In the genomic region with DNA sequence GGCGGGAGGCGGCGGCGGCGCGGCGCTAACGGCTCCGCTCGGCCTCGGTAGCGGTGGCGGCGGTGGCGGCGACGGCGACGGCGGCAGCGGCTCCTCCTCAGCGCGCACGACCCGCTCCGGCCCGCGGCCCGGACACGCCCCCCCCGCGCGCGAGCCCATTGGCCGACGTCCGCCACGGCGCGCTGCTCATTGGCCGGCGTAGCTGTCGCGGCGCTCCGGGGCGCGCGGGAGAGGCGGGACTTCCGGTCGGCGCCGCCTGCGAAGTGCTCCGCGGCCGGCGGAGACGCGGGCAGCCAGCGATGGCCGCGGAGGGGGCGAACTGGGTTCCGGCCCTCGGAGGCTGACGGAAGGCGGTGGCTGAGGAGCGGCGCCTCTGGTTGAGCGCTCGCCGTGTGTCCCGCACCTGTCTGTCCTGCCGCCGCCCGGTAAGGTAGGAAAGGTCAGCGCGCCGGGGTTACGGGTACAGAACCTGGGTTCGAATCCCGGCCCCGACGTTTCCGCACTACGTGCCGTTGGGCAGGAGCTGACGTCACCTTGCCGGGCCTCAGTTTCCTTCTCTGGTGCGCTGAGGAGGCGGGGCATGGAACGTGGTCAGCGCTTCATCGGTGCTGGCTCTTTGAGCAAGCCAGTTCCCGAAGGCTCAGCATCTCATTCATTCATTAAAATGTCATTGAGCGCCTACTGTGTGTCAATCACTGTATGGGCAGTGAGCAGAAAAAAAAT, we compare ENCODE assay signal across 1 cellular context.
TF ChIP-seq lines count a peak whose summit lies in the region.

A gene (minus strand): TSS at position 108 of the 723 bp plus-strand sequence. CDS start 13,826 bp downstream, outside the sequence.

TF ChIP-seq in GM12878, 131 proteins besides CTCF, POLR2A, EP300 and RAD21 (continued from another document and continues in another):
- TF ChIP-seq, protein P1, sequence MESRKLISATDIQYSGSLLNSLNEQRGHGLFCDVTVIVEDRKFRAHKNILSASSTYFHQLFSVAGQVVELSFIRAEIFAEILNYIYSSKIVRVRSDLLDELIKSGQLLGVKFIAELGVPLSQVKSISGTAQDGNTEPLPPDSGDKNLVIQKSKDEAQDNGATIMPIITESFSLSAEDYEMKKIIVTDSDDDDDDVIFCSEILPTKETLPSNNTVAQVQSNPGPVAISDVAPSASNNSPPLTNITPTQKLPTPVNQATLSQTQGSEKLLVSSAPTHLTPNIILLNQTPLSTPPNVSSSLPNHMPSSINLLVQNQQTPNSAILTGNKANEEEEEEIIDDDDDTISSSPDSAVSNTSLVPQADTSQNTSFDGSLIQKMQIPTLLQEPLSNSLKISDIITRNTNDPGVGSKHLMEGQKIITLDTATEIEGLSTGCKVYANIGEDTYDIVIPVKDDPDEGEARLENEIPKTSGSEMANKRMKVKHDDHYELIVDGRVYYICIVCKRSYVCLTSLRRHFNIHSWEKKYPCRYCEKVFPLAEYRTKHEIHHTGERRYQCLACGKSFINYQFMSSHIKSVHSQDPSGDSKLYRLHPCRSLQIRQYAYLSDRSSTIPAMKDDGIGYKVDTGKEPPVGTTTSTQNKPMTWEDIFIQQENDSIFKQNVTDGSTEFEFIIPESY (IDR thresholded peaks at IDR 0.05), result no peak
- TF ChIP-seq, protein P2, sequence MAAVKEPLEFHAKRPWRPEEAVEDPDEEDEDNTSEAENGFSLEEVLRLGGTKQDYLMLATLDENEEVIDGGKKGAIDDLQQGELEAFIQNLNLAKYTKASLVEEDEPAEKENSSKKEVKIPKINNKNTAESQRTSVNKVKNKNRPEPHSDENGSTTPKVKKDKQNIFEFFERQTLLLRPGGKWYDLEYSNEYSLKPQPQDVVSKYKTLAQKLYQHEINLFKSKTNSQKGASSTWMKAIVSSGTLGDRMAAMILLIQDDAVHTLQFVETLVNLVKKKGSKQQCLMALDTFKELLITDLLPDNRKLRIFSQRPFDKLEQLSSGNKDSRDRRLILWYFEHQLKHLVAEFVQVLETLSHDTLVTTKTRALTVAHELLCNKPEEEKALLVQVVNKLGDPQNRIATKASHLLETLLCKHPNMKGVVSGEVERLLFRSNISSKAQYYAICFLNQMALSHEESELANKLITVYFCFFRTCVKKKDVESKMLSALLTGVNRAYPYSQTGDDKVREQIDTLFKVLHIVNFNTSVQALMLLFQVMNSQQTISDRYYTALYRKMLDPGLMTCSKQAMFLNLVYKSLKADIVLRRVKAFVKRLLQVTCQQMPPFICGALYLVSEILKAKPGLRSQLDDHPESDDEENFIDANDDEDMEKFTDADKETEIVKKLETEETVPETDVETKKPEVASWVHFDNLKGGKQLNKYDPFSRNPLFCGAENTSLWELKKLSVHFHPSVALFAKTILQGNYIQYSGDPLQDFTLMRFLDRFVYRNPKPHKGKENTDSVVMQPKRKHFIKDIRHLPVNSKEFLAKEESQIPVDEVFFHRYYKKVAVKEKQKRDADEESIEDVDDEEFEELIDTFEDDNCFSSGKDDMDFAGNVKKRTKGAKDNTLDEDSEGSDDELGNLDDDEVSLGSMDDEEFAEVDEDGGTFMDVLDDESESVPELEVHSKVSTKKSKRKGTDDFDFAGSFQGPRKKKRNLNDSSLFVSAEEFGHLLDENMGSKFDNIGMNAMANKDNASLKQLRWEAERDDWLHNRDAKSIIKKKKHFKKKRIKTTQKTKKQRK (IDR thresholded peaks at IDR 0.05; ENCODE audit: low read depth, low read length), result no peak; the same call in 1 of the 2 replicates
- TF ChIP-seq IKZF1 (conservative IDR thresholded peaks at IDR 0.05) (peak; percentile 82), ZNF274 (IDR thresholded peaks at IDR 0.05; ENCODE audit: insufficient read depth, insufficient read length) (no peak), LARP7 (IDR thresholded peaks at IDR 0.05) (peak; percentile 97), KDM1A (IDR thresholded peaks at IDR 0.05; ENCODE audit: borderline replicate concordance) (no peak), HDAC2 (IDR thresholded peaks at IDR 0.05) (no peak), RUNX3 (IDR thresholded peaks at IDR 0.05; ENCODE audit: low read length) (no peak), SRF (IDR thresholded peaks at IDR 0.05; ENCODE audit: low read depth in 2 of 2, low read length in 2 of 2) (no peak), CBX5 (IDR thresholded peaks at IDR 0.05; ENCODE audit: low read depth) (no peak), ZNF24 (IDR thresholded peaks at IDR 0.05) (no peak), TARDBP (IDR thresholded peaks at IDR 0.05; ENCODE audit: borderline replicate concordance) (no peak), RCOR1 (conservative IDR thresholded peaks at IDR 0.05; ENCODE audit: low read depth, low read length) (0 out of 2 replicates have a peak, but pooled peaks have one; percentile 21), EED (IDR thresholded peaks at IDR 0.05; ENCODE audit: low read depth) (no peak), ESRRA (IDR thresholded peaks at IDR 0.05; ENCODE audit: low read length) (no peak), SMAD1 (IDR thresholded peaks at IDR 0.05; ENCODE audit: low read depth, partially characterized antibody) (no peak), ZNF622 (IDR thresholded peaks at IDR 0.05) (no peak), RELA (IDR thresholded peaks at IDR 0.05; ENCODE audit: borderline replicate concordance, partially characterized antibody) (peak; percentile 72), CBFB (IDR thresholded peaks at IDR 0.05; ENCODE audit: low read depth) (no peak), CHD1 (IDR thresholded peaks at IDR 0.05; ENCODE audit: low read depth, low read length) (no peak), WRNIP1 (IDR thresholded peaks at IDR 0.05; ENCODE audit: borderline replicate concordance, low read depth, low read length) (no peak), ZNF384 (IDR thresholded peaks at IDR 0.05; ENCODE audit: borderline replicate concordance, low read depth, low read length) (no peak), EZH2 (IDR thresholded peaks at IDR 0.05; ENCODE audit: borderline replicate concordance, control insufficient read depth, low read depth, low read length) (no peak), ZNF217 (IDR thresholded peaks at IDR 0.05) (peak; percentile 92; the same call in 1 of the 2 replicates), MTA2 (IDR thresholded peaks at IDR 0.05; ENCODE audit: low read depth) (no peak), SMARCA5 (IDR thresholded peaks at IDR 0.05) (peak; percentile 94), BMI1 (IDR thresholded peaks at IDR 0.05; ENCODE audit: borderline replicate concordance) (no peak), CHD2 (IDR thresholded peaks at IDR 0.05; ENCODE audit: borderline replicate concordance, low read depth, low read length) (peak; percentile 85), SMC3 (IDR thresholded peaks at IDR 0.05; ENCODE audit: borderline replicate concordance, low read length) (no peak), GATAD2B (conservative IDR thresholded peaks at IDR 0.05; ENCODE audit: low read depth) (peak; percentile 95), HCFC1 (IDR thresholded peaks at IDR 0.05; ENCODE audit: low read length) (0 out of 2 replicates have a peak, but pooled peaks have one; percentile 27), EGR1 (IDR thresholded peaks at IDR 0.05; ENCODE audit: borderline replicate concordance in 1 of 2, low read depth in 2 of 2, low read length in 2 of 2) (no peak), NRF1 (conservative IDR thresholded peaks at IDR 0.05; ENCODE audit: low read depth, low read length) (no peak), POU2F2 (IDR thresholded peaks at IDR 0.05; ENCODE audit: borderline replicate concordance, low read depth, low read length) (no peak; the same call in 2 of the 3 replicates)
- TF ChIP-seq, protein P3, sequence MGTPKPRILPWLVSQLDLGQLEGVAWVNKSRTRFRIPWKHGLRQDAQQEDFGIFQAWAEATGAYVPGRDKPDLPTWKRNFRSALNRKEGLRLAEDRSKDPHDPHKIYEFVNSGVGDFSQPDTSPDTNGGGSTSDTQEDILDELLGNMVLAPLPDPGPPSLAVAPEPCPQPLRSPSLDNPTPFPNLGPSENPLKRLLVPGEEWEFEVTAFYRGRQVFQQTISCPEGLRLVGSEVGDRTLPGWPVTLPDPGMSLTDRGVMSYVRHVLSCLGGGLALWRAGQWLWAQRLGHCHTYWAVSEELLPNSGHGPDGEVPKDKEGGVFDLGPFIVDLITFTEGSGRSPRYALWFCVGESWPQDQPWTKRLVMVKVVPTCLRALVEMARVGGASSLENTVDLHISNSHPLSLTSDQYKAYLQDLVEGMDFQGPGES (IDR thresholded peaks at IDR 0.05), result peak; percentile 81
- TF ChIP-seq, protein P4, sequence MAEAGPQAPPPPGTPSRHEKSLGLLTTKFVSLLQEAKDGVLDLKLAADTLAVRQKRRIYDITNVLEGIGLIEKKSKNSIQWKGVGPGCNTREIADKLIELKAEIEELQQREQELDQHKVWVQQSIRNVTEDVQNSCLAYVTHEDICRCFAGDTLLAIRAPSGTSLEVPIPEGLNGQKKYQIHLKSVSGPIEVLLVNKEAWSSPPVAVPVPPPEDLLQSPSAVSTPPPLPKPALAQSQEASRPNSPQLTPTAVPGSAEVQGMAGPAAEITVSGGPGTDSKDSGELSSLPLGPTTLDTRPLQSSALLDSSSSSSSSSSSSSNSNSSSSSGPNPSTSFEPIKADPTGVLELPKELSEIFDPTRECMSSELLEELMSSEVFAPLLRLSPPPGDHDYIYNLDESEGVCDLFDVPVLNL (IDR thresholded peaks at IDR 0.05; ENCODE audit: low read depth, low read length), result 0 out of 2 replicates have a peak, but pooled peaks have one; percentile 34
- TF ChIP-seq, protein P5, sequence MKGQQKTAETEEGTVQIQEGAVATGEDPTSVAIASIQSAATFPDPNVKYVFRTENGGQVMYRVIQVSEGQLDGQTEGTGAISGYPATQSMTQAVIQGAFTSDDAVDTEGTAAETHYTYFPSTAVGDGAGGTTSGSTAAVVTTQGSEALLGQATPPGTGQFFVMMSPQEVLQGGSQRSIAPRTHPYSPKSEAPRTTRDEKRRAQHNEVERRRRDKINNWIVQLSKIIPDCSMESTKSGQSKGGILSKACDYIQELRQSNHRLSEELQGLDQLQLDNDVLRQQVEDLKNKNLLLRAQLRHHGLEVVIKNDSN (IDR thresholded peaks at IDR 0.05; ENCODE audit: borderline replicate concordance, extremely low read length, insufficient read depth, low read depth, low read length), result no peak
- TF ChIP-seq, protein P6, sequence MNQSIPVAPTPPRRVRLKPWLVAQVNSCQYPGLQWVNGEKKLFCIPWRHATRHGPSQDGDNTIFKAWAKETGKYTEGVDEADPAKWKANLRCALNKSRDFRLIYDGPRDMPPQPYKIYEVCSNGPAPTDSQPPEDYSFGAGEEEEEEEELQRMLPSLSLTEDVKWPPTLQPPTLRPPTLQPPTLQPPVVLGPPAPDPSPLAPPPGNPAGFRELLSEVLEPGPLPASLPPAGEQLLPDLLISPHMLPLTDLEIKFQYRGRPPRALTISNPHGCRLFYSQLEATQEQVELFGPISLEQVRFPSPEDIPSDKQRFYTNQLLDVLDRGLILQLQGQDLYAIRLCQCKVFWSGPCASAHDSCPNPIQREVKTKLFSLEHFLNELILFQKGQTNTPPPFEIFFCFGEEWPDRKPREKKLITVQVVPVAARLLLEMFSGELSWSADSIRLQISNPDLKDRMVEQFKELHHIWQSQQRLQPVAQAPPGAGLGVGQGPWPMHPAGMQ (IDR thresholded peaks at IDR 0.05; ENCODE audit: borderline replicate concordance), result no peak
- TF ChIP-seq, protein P7, sequence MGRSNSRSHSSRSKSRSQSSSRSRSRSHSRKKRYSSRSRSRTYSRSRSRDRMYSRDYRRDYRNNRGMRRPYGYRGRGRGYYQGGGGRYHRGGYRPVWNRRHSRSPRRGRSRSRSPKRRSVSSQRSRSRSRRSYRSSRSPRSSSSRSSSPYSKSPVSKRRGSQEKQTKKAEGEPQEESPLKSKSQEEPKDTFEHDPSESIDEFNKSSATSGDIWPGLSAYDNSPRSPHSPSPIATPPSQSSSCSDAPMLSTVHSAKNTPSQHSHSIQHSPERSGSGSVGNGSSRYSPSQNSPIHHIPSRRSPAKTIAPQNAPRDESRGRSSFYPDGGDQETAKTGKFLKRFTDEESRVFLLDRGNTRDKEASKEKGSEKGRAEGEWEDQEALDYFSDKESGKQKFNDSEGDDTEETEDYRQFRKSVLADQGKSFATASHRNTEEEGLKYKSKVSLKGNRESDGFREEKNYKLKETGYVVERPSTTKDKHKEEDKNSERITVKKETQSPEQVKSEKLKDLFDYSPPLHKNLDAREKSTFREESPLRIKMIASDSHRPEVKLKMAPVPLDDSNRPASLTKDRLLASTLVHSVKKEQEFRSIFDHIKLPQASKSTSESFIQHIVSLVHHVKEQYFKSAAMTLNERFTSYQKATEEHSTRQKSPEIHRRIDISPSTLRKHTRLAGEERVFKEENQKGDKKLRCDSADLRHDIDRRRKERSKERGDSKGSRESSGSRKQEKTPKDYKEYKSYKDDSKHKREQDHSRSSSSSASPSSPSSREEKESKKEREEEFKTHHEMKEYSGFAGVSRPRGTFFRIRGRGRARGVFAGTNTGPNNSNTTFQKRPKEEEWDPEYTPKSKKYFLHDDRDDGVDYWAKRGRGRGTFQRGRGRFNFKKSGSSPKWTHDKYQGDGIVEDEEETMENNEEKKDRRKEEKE (IDR thresholded peaks at IDR 0.05), result no peak
- TF ChIP-seq, protein P8, sequence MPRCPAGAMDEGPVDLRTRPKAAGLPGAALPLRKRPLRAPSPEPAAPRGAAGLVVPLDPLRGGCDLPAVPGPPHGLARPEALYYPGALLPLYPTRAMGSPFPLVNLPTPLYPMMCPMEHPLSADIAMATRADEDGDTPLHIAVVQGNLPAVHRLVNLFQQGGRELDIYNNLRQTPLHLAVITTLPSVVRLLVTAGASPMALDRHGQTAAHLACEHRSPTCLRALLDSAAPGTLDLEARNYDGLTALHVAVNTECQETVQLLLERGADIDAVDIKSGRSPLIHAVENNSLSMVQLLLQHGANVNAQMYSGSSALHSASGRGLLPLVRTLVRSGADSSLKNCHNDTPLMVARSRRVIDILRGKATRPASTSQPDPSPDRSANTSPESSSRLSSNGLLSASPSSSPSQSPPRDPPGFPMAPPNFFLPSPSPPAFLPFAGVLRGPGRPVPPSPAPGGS (IDR thresholded peaks at IDR 0.05; ENCODE audit: borderline replicate concordance, insufficient read depth, low read depth, low read length, poor library complexity, severe bottlenecking), result no peak
